ENCODE assay signal across 8 cellular contexts in genomic region chr5:149271717-149272558, GRCh38. TPM values are rescaled to one million over a fixed set of nuclear protein-coding genes. Genes with fewer than 3 reads are reported as not detected.
DNase-seq lines count a peak whose midpoint lies in the region; ATAC-seq and TF ChIP-seq lines count a peak whose summit lies in the region.

Gene AFAP1L1, plus strand, starts transcription at chr5:149271859. Its CDS starts 110 bp downstream, at chr5:149271969.

- H3K36me3 ChIP-seq in uterus, result no peaks in the 10 kb centered on the region

- H3K4me3 ChIP-seq in uterus, result peak within 1 kb of the TSS; percentile 49 to 75

- TF ChIP-seq CTCF in uterus (IDR thresholded peaks at IDR 0.05), result no peak

- peaks cover 0 to 4% of the 10 kb centered on the region in 2 donors for H3K4me1 ChIP-seq in uterus

- intact Hi-C loops in uterus (cut with DNase I; ENCODE audit: low total_unique reads), result no loop called here

- peak within 1 kb of the TSS; percentile 79 for H3K4me3 Mint-ChIP-seq in natural killer cell treated with Interleukin-12 subunit alpha and Interleukin-12 subunit beta and Interleukin-15 and Interleukin-18, amount 100 ng/mL, for 72 hours

- H3K27ac ChIP-seq in uterus, result peak within 1 kb of the TSS; percentile 76 to 79

- H3K27me3 Mint-ChIP-seq in natural killer cell treated with Interleukin-12 subunit alpha and Interleukin-12 subunit beta and Interleukin-15 and Interleukin-18, amount 100 ng/mL, for 72 hours, result peaks cover 22 to 49% of the 10 kb centered on the region in 2 donors

- ATAC-seq in activated naive CD4-positive, alpha-beta T cell treated with anti-CD3 and anti-CD28 coated beads, Interleukin-2, amount 50 U/mL, for 72 hours, result peak; percentile 58 to 61
- ATAC-seq in natural killer cell treated with Interleukin-12 subunit alpha and Interleukin-12 subunit beta and Interleukin-15 and Interleukin-18, amount 100 ng/mL, for 72 hours, result peak; percentile 57 to 72
- no peak for ATAC-seq in HG03045 (IDR thresholded peaks at IDR 0.05; ENCODE audit: unreplicated experiment)

- H3K36me3 Mint-ChIP-seq in activated naive CD4-positive, alpha-beta T cell treated with anti-CD3 and anti-CD28 coated beads, Interleukin-2, amount 50 U/mL, for 72 hours, result peaks cover 4 to 6% of the 10 kb centered on the region in 2 donors
- H3K36me3 Mint-ChIP-seq in natural killer cell treated with Interleukin-12 subunit alpha and Interleukin-12 subunit beta and Interleukin-15 and Interleukin-18, amount 100 ng/mL, for 72 hours, result no peaks in the 10 kb centered on the region

- peak; percentile 16 to 51 for TF ChIP-seq POLR2A in uterus (IDR thresholded peaks at IDR 0.05)

- H3K9me3 ChIP-seq in uterus, result no peaks in the 10 kb centered on the region

- peaks cover 0 to 6% of the 10 kb centered on the region in 2 donors for H3K4me1 Mint-ChIP-seq in natural killer cell treated with Interleukin-12 subunit alpha and Interleukin-12 subunit beta and Interleukin-15 and Interleukin-18, amount 100 ng/mL, for 72 hours (ENCODE audit: low read depth in 2 of 2)

- H3K9me3 Mint-ChIP-seq in activated naive CD4-positive, alpha-beta T cell treated with anti-CD3 and anti-CD28 coated beads, Interleukin-2, amount 50 U/mL, for 72 hours, result no peaks in the 10 kb centered on the region
- no peaks in the 10 kb centered on the region for H3K9me3 Mint-ChIP-seq in natural killer cell treated with Interleukin-12 subunit alpha and Interleukin-12 subunit beta and Interleukin-15 and Interleukin-18, amount 100 ng/mL, for 72 hours

- DNase-seq in NCI-H1105 treated with DMSO at 0.1 percent for 48 hours (lab: John Stamatoyannopoulos, UW), result peak; percentile 1
- no peak for DNase-seq in NCI-H1105 (lab: John Stamatoyannopoulos, UW)
- peak; percentile 3 for DNase-seq in NCI-H1417 treated with DMSO at 0.1 percent for 48 hours (lab: John Stamatoyannopoulos, UW)
- peak in 1 of 2 donors; percentile 12 for DNase-seq in activated naive CD4-positive, alpha-beta T cell treated with anti-CD3 and anti-CD28 coated beads, Interleukin-2, amount 50 U/mL, for 72 hours (ENCODE audit: low spot score in 2 of 2)
- DNase-seq in germinal center (ENCODE audit: low spot score), result peak; percentile 36
- no peak for DNase-seq in natural killer cell treated with Interleukin-12 subunit alpha and Interleukin-12 subunit beta and Interleukin-15 and Interleukin-18, amount 100 ng/mL, for 72 hours (ENCODE audit: low spot score)
- DNase-seq in uterus, result peak; percentile 63 to 64

- no peaks in the 10 kb centered on the region for H3K27me3 ChIP-seq in uterus

- peak within 1 kb of the TSS in 1 of 2 donors; percentile 65 for H3K27ac Mint-ChIP-seq in activated naive CD4-positive, alpha-beta T cell treated with anti-CD3 and anti-CD28 coated beads, Interleukin-2, amount 50 U/mL, for 72 hours
- H3K27ac Mint-ChIP-seq in natural killer cell treated with Interleukin-12 subunit alpha and Interleukin-12 subunit beta and Interleukin-15 and Interleukin-18, amount 100 ng/mL, for 72 hours, result no peak within 1 kb of the TSS

RNA-seq across cellular contexts. Expression of gene AFAP1L1, which starts in this region (rescaled TPM):
- total RNA-seq in activated naive CD4-positive, alpha-beta T cell treated with anti-CD3 and anti-CD28 coated beads, Interleukin-2, amount 50 U/mL, for 72 hours, result under 1 TPM; 0.07 to 0.99 TPM
- under 1 TPM; 0.33 to 0.95 TPM for total RNA-seq in natural killer cell treated with Interleukin-12 subunit alpha and Interleukin-12 subunit beta and Interleukin-15 and Interleukin-18, amount 100 ng/mL, for 72 hours
- 10 to 100 TPM in 3 of 4 donors, 1 to 10 TPM in 1; 5.3 to 26.9 (median 24.6) TPM for total RNA-seq in uterus

Comparison
In these comparisons a context has a peak if more than half of its experiments do, and no peak if none do; other contexts are left out.
1. DNase-seq: peak in NCI-H1105 treated with DMSO at 0.1 percent for 48 hours (single experiment), NCI-H1417 treated with DMSO at 0.1 percent for 48 hours (single experiment), germinal center (single experiment) and uterus (2 of 2); none in NCI-H1105 (single experiment) and natural killer cell treated with Interleukin-12 subunit alpha and Interleukin-12 subunit beta and Interleukin-15 and Interleukin-18, amount 100 ng/mL, for 72 hours (single experiment).
2. Peak in ATAC-seq in activated naive CD4-positive, alpha-beta T cell treated with anti-CD3 and anti-CD28 coated beads, Interleukin-2, amount 50 U/mL, for 72 hours; RNA of the gene not detected or under 1 TPM.
3. Peak in ATAC-seq in natural killer cell treated with Interleukin-12 subunit alpha and Interleukin-12 subunit beta and Interleukin-15 and Interleukin-18, amount 100 ng/mL, for 72 hours; RNA of the gene not detected or under 1 TPM.